10 cellular contexts compared by ENCODE assay signal in the genomic region with DNA sequence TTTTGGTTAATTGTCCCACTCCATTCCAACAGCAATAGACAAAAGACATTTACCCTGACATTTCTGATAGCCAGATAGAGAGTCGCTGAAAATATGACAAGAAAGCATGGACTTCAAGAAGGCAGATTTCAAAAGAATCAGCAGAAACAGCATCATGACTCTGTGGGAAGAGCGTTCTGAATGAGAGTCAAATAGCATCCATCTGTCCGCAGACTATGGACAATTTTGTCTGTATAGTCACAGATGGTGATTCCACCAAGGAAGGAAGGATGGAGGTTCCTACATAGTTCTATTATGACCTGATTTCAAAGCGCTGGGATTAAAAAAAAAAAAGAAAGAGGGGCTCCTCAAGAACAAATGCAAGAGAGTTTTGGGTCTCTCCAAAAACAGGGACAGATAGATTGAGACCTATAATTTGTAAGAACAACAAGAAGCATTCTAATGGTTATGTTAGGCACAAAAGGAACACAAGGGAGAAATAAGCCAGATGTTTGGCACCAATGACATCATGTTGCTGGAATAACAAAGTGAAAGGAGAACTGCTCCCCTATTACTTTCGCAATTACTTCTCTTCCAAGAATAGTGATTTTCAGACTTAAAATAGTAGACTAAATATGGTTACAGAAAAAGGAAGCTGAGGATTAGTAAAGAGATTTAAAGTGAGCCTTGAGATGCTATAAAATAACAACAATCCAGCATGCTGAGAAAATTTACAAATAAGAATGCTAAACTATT. TPM values are rescaled to one million over a fixed set of nuclear protein-coding genes. Genes with fewer than 3 reads are reported as not detected.
DNase-seq lines count a peak whose midpoint lies in the region; ATAC-seq, FAIRE-seq and TF ChIP-seq lines count a peak whose summit lies in the region.
"Had no signal": no experiment of that assay in that cellular context is flagged by ENCODE, and none has a peak within 500 bp of the region (broad histone marks: within the 10 kb centered on the region; RNA-seq: fewer than 3 reads in every experiment).

No MANE protein-coding gene starts in this region.

- no peak for DNase-seq in smooth muscle cell (lab: John Stamatoyannopoulos, UW; ENCODE audit: unreplicated experiment)
- no peak for DNase-seq in NCI-H146 (lab: John Stamatoyannopoulos, UW)
- no peak for DNase-seq in posterior cingulate gyrus
- no peak for DNase-seq in mucosa of descending colon
- DNase-seq: SHP77 treated with DMSO at 0.1 percent for 48 hours had no signal

- peak overlapping the region; percentile 50 for H3K9ac ChIP-seq in smooth muscle cell (ENCODE audit: low read depth)

- H3K4me3 ChIP-seq in smooth muscle cell = peak overlapping the region; percentile 2
- H3K4me3 ChIP-seq in mucosa of descending colon = no peak overlapping the region
- H3K4me3 ChIP-seq: cardiac muscle cell had no signal

- H3K79me2 ChIP-seq in smooth muscle cell (ENCODE audit: low read depth) = no peaks in the 10 kb centered on the region

- no peaks in the 10 kb centered on the region for H4K20me1 ChIP-seq in smooth muscle cell (ENCODE audit: low read depth)

- FAIRE-seq in colon (lab: Jason Lieb, UNC) = peak; percentile 18

- no peaks in the 10 kb centered on the region for H3K27me3 ChIP-seq in smooth muscle cell (ENCODE audit: low read depth)
- H3K27me3 ChIP-seq: cardiac muscle cell had no signal

- H3K27ac ChIP-seq in smooth muscle cell (ENCODE audit: low read depth) = peak overlapping the region; percentile 87
- H3K27ac ChIP-seq: cardiac muscle cell had no signal

- ATAC-seq in GM18519 (IDR thresholded peaks at IDR 0.05; ENCODE audit: low FRiP score, unreplicated experiment) = peak; percentile 45
- ATAC-seq in HG03196 (IDR thresholded peaks at IDR 0.05; ENCODE audit: unreplicated experiment) = peak; percentile 43
- ATAC-seq in HG02623 (IDR thresholded peaks at IDR 0.05; ENCODE audit: unreplicated experiment) = no peak
- no peak for ATAC-seq in mucosa of descending colon

- peak overlapping the region; percentile 81 for H3K4me2 ChIP-seq in smooth muscle cell

- H2AFZ ChIP-seq in smooth muscle cell (ENCODE audit: low read depth) = peak overlapping the region; percentile 75

- WGBS in smooth muscle cell (ENCODE audit: low lambda C conversion rate) = 58% methylated on average over 5 of the region's 5 CpGs

- H3K36me3 ChIP-seq in smooth muscle cell (ENCODE audit: low read depth) = no peaks in the 10 kb centered on the region
- H3K36me3 ChIP-seq in mucosa of descending colon (ENCODE audit: low read depth) = no peaks in the 10 kb centered on the region
- H3K36me3 ChIP-seq: cardiac muscle cell had no signal

- TF ChIP-seq CTCF in smooth muscle cell (IDR thresholded peaks at IDR 0.05; ENCODE audit: borderline replicate concordance, insufficient read depth, poor library complexity, severe bottlenecking) (no peak), mucosa of descending colon (IDR thresholded peaks at IDR 0.05) (no peak)

- H3K9me3 ChIP-seq in smooth muscle cell (replicated peaks; ENCODE audit: low read depth) (no peaks in the 10 kb centered on the region), mucosa of descending colon (no peaks in the 10 kb centered on the region)

- H3K4me1 ChIP-seq in smooth muscle cell (ENCODE audit: low read depth) (peaks cover 10% of the 10 kb centered on the region), mucosa of descending colon (ENCODE audit: low read depth) (no peaks in the 10 kb centered on the region)

- peaks cover 2% of the 10 kb centered on the region for H3F3A ChIP-seq in smooth muscle cell (ENCODE audit: low read depth)

- intact Hi-C loops in posterior cingulate gyrus (cut with DNase I) = no loop called here
- intact Hi-C loops in mucosa of descending colon (cut with DNase I, micrococcal nuclease) = no loop called here

RNA-seq across cellular contexts. Expression of gene NIBAN1, which starts 28.5 kb away (rescaled TPM):
- total RNA-seq in smooth muscle cell (10.7 and 14.0 TPM in 2 replicates), mucosa of descending colon (100 to 1,000 TPM in 1 of 3 donors, 10 to 100 TPM in 1, 1 to 10 TPM in 1; 6.5 to 209 (median 17.2) TPM)
- polyA plus RNA-seq in smooth muscle cell = 7.3 and 8.5 TPM in 2 replicates

Comparison
In these comparisons a context has a peak if more than half of its experiments do, and no peak if none do; other contexts are left out.
1. ATAC-seq: peak in GM18519 (single experiment) and HG03196 (single experiment); none in HG02623 (single experiment) and mucosa of descending colon (single experiment).